In the genomic region with DNA sequence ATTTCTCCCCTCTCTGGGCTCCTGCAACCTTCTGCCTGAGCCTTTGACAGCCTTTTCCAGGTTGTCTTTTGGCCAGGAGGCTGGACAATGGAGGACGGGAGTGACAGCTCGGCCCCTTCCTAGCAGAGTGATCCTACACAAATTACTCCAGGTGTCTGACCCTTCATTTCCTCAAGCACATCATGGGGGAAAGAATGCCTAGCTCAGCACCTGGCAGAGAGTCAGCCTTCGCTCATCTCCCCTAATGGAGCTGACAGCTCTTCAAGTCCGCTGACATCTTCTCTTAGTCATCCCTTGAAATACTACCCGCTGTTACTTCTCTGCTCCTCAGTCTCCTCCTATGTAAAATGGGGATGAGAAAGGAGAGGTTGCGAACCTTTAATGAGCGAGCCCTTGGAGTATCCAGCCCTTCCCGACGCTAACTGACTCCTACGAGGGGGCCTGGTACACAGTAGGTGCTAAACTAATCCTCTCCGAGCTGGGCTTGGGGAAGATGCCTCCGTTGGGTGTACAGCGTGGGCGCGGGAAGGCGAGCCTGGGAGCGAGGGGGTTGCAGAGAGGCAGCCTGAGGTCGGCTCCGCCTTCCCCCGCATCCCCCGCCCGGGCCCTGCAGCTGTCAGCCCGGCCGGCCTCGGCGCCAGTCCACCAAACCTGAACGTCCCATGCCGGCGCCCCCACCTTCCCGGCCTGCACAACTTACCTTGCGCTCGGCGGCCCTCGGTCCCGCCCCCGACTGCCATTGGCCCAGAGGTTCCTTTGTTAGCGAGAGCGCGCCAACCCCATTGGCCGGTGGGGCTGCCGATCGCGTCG, we compare ENCODE assay signal across 8 cellular contexts. TPM values are rescaled to one million over a fixed set of nuclear protein-coding genes. Genes with fewer than 3 reads are reported as not detected.
DNase-seq lines count a peak whose midpoint lies in the region; ATAC-seq and FAIRE-seq lines count a peak whose summit lies in the region.

No MANE protein-coding gene starts in this region.

- no peaks in the 10 kb centered on the region for H3K27me3 Mint-ChIP-seq in activated CD8-positive, alpha-beta memory T cell treated with anti-CD3 and anti-CD28 coated beads, Interleukin-2, amount 10 ng/mL, durations not matched to agents 7 days and 5 days

- no peaks in the 10 kb centered on the region for H3K4me1 ChIP-seq in endocrine pancreas (ENCODE audit: control insufficient read depth, insufficient read depth, low read length)

- H3K4me3 ChIP-seq in endocrine pancreas (ENCODE audit: control insufficient read depth, insufficient read depth, low read length): peak overlapping the region; percentile 45

- DNase-seq in COR-L47 (lab: John Stamatoyannopoulos, UW) (peak; percentile 81), HTR-8/SVneo (ENCODE audit: insufficient read length, low spot score) (peak; percentile 97), NOMO-1 (lab: John Stamatoyannopoulos, UW; ENCODE audit: unreplicated experiment in 2 of 2) (peak; percentile 94 to 98), mesenteric fat pad (ENCODE audit: low spot score) (peak; percentile 99)
- peak; percentile 98 for DNase-seq in activated CD8-positive, alpha-beta memory T cell treated with anti-CD3 and anti-CD28 coated beads, Interleukin-2, amount 10 ng/mL, durations not matched to agents 7 days and 5 days
- DNase-seq in stimulated activated CD8-positive, alpha-beta memory T cell treated with anti-CD3 and anti-CD28 coated beads, Interleukin-12 subunit alpha, Interleukin-12 subunit beta, amount 100 ng/mL, for 4 hours (ENCODE audit: low read depth): peak; percentile 95

- ATAC-seq in GM21390 (IDR thresholded peaks at IDR 0.05; ENCODE audit: unreplicated experiment): peak; percentile 91
- peak; percentile 98 for ATAC-seq in activated CD8-positive, alpha-beta memory T cell treated with anti-CD3 and anti-CD28 coated beads, Interleukin-2, amount 10 ng/mL, durations not matched to agents 7 days and 5 days

- peak; percentile 91 for FAIRE-seq in HTR-8/SVneo (lab: Jason Lieb, UNC)

- H3K27ac Mint-ChIP-seq in activated CD8-positive, alpha-beta memory T cell treated with anti-CD3 and anti-CD28 coated beads, Interleukin-2, amount 10 ng/mL, durations not matched to agents 7 days and 5 days: peak overlapping the region; percentile 35

- H3K4me1 Mint-ChIP-seq in activated CD8-positive, alpha-beta memory T cell treated with anti-CD3 and anti-CD28 coated beads, Interleukin-2, amount 10 ng/mL, durations not matched to agents 7 days and 5 days: peaks cover 38% of the 10 kb centered on the region

- peaks cover 4% of the 10 kb centered on the region for H3K36me3 Mint-ChIP-seq in activated CD8-positive, alpha-beta memory T cell treated with anti-CD3 and anti-CD28 coated beads, Interleukin-2, amount 10 ng/mL, durations not matched to agents 7 days and 5 days

- peak overlapping the region; percentile 39 for H3K9ac ChIP-seq in endocrine pancreas (ENCODE audit: control insufficient read depth, insufficient read depth, low read length)

- H3K9me3 ChIP-seq in endocrine pancreas (ENCODE audit: control insufficient read depth, low read length): no peaks in the 10 kb centered on the region

- CTCF ChIA-PET in activated CD8-positive, alpha-beta memory T cell treated with anti-CD3 and anti-CD28 coated beads, Interleukin-2, amount 10 ng/mL, durations not matched to agents 7 days and 5 days (lab: Charles Lee): interaction anchor here (1.0 to 1.5 kb wide), 4 partner anchors 9 to 272 kb away, joined by 3 to 4 read pairs (median 4); no protein-coding TSS in a partner anchor

- H3K36me3 ChIP-seq in endocrine pancreas (ENCODE audit: control insufficient read depth, insufficient read depth, low read length): no peaks in the 10 kb centered on the region

- peak overlapping the region; percentile 71 for H3K4me3 Mint-ChIP-seq in activated CD8-positive, alpha-beta memory T cell treated with anti-CD3 and anti-CD28 coated beads, Interleukin-2, amount 10 ng/mL, durations not matched to agents 7 days and 5 days

- H3K27me3 ChIP-seq in endocrine pancreas (ENCODE audit: control insufficient read depth, insufficient read depth, low read length): no peaks in the 10 kb centered on the region

- H3K9me3 Mint-ChIP-seq in activated CD8-positive, alpha-beta memory T cell treated with anti-CD3 and anti-CD28 coated beads, Interleukin-2, amount 10 ng/mL, durations not matched to agents 7 days and 5 days (ENCODE audit: low read depth): no peaks in the 10 kb centered on the region

RNA-seq across cellular contexts. Expression of a gene that starts 0.5 kb away (rescaled TPM):
- 100 to 1,000 TPM; 206 to 209 TPM for total RNA-seq in activated CD8-positive, alpha-beta memory T cell treated with anti-CD3 and anti-CD28 coated beads, Interleukin-2, amount 10 ng/mL, durations not matched to agents 7 days and 5 days
- total RNA-seq in mesenteric fat pad: 293 TPM

Comparison
In these comparisons a context has a peak if more than half of its experiments do, and no peak if none do; other contexts are left out.
1. Peak in every context shown above with its lines: DNase-seq, ATAC-seq and H3K4me3 ChIP-seq.